Comparison of ENCODE assay signal across 2 cellular contexts in genomic region chr1:200368556-200368955, GRCh38.
TF ChIP-seq lines count a peak whose summit lies in the region.

No MANE protein-coding gene starts in this region.

TF ChIP-seq in SK-N-SH treated with all-trans-retinoic acid at 6 μM for 48 hours, 23 proteins besides CTCF, POLR2A, EP300 and RAD21 (continued from another document):
- TF ChIP-seq, protein P1, sequence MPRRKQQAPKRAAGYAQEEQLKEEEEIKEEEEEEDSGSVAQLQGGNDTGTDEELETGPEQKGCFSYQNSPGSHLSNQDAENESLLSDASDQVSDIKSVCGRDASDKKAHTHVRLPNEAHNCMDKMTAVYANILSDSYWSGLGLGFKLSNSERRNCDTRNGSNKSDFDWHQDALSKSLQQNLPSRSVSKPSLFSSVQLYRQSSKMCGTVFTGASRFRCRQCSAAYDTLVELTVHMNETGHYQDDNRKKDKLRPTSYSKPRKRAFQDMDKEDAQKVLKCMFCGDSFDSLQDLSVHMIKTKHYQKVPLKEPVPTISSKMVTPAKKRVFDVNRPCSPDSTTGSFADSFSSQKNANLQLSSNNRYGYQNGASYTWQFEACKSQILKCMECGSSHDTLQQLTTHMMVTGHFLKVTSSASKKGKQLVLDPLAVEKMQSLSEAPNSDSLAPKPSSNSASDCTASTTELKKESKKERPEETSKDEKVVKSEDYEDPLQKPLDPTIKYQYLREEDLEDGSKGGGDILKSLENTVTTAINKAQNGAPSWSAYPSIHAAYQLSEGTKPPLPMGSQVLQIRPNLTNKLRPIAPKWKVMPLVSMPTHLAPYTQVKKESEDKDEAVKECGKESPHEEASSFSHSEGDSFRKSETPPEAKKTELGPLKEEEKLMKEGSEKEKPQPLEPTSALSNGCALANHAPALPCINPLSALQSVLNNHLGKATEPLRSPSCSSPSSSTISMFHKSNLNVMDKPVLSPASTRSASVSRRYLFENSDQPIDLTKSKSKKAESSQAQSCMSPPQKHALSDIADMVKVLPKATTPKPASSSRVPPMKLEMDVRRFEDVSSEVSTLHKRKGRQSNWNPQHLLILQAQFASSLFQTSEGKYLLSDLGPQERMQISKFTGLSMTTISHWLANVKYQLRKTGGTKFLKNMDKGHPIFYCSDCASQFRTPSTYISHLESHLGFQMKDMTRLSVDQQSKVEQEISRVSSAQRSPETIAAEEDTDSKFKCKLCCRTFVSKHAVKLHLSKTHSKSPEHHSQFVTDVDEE (CRISPR knock-in tag; IDR thresholded peaks at IDR 0.05) = no peak
- TF ChIP-seq, protein P2, sequence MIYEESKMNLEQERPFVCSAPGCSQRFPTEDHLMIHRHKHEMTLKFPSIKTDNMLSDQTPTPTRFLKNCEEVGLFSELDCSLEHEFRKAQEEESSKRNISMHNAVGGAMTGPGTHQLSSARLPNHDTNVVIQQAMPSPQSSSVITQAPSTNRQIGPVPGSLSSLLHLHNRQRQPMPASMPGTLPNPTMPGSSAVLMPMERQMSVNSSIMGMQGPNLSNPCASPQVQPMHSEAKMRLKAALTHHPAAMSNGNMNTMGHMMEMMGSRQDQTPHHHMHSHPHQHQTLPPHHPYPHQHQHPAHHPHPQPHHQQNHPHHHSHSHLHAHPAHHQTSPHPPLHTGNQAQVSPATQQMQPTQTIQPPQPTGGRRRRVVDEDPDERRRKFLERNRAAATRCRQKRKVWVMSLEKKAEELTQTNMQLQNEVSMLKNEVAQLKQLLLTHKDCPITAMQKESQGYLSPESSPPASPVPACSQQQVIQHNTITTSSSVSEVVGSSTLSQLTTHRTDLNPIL (CRISPR knock-in tag; IDR thresholded peaks at IDR 0.05; ENCODE audit: low read depth) = no peak

TF ChIP-seq in HepG2, 621 proteins besides CTCF, POLR2A, EP300 and RAD21 (continued from another document):
- no peak for TF ChIP-seq MXD3 (CRISPR knock-in tag; IDR thresholded peaks at IDR 0.05)
- no peak for TF ChIP-seq TMF1 (CRISPR knock-in tag; IDR thresholded peaks at IDR 0.05; ENCODE audit: low read depth)
- no peak for TF ChIP-seq ZNF558 (CRISPR knock-in tag; IDR thresholded peaks at IDR 0.05; ENCODE audit: borderline replicate concordance)
- no peak for TF ChIP-seq ZNF136 (CRISPR knock-in tag; IDR thresholded peaks at IDR 0.05; ENCODE audit: low read depth)
